In genomic region chr21:33541756-33542639, GRCh38 we compare ENCODE assay signal across 1 cellular context.
TF ChIP-seq lines count a peak whose summit lies in the region.

GART (minus strand) TSS chr21:33542117; CDS start chr21:33539315, 2,802 bp downstream.

TF ChIP-seq in K562, 482 proteins besides CTCF, POLR2A, EP300 and RAD21 (continued from another document and continues in another):
- TF ChIP-seq, protein P1, sequence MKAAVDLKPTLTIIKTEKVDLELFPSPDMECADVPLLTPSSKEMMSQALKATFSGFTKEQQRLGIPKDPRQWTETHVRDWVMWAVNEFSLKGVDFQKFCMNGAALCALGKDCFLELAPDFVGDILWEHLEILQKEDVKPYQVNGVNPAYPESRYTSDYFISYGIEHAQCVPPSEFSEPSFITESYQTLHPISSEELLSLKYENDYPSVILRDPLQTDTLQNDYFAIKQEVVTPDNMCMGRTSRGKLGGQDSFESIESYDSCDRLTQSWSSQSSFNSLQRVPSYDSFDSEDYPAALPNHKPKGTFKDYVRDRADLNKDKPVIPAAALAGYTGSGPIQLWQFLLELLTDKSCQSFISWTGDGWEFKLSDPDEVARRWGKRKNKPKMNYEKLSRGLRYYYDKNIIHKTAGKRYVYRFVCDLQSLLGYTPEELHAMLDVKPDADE (conservative IDR thresholded peaks at IDR 0.05; ENCODE audit: control insufficient read depth, low read depth, low read length): peak; percentile 93
- TF ChIP-seq, protein P2, sequence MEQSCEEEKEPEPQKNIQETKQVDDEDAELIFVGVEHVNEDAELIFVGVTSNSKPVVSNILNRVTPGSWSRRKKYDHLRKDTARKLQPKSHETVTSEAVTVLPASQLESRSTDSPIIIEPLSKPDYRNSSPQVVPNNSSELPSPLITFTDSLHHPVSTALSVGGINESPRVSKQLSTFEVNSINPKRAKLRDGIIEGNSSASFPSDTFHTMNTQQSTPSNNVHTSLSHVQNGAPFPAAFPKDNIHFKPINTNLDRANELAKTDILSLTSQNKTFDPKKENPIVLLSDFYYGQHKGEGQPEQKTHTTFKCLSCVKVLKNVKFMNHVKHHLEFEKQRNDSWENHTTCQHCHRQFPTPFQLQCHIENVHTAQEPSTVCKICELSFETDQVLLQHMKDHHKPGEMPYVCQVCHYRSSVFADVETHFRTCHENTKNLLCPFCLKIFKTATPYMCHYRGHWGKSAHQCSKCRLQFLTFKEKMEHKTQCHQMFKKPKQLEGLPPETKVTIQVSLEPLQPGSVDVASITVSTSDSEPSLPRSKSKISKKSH (CRISPR knock-in tag; IDR thresholded peaks at IDR 0.05): no peak
- TF ChIP-seq CXXC5 (CRISPR knock-in tag; IDR thresholded peaks at IDR 0.05) (peak; percentile 79), U2AF1 (optimal IDR thresholded peaks at IDR 0.05; ENCODE audit: low read depth, low read length) (no peak), ZNF398 (CRISPR knock-in tag; IDR thresholded peaks at IDR 0.05) (no peak), SMARCE1 (IDR thresholded peaks at IDR 0.05) (peak; percentile 41), DPF2 (IDR thresholded peaks at IDR 0.05) (peak; percentile 33; the same call in 1 of the 2 replicates), HNRNPLL (IDR thresholded peaks at IDR 0.05; ENCODE audit: low read depth, low read length, poor library complexity, severe bottlenecking) (peak; percentile 75), HMGN3 (IDR thresholded peaks at IDR 0.05; ENCODE audit: borderline replicate concordance, extremely low read depth, insufficient read length, low read depth, low read length) (peak; percentile 73), PYGO2 (tag; IDR thresholded peaks at IDR 0.05) (no peak), TFE3 (CRISPR knock-in tag; IDR thresholded peaks at IDR 0.05) (peak; percentile 31; the same call in 1 of the 2 replicates), ZNF175 (CRISPR knock-in tag; IDR thresholded peaks at IDR 0.05; ENCODE audit: low read depth) (no peak), ZNF232 (CRISPR knock-in tag; IDR thresholded peaks at IDR 0.05) (no peak), ZC3H8 (IDR thresholded peaks at IDR 0.05) (0 out of 2 replicates have a peak, but pooled peaks have one; percentile 59), ZC3H4 (CRISPR knock-in tag; IDR thresholded peaks at IDR 0.05; ENCODE audit: borderline replicate concordance) (no peak), NONO (IDR thresholded peaks at IDR 0.05; ENCODE audit: low read depth in 2 of 2, low read length in 1 of 2) (peak; percentile 59 to 65; a peak in 2 of 4 replicates), ETV5 (CRISPR knock-in tag; IDR thresholded peaks at IDR 0.05; ENCODE audit: low read depth) (peak; percentile 81; the same call in 1 of the 2 replicates), CREB1 (IDR thresholded peaks at IDR 0.05) (no peak; the same call in 1 of the 2 replicates), CREB1 (CRISPR knock-in tag; IDR thresholded peaks at IDR 0.05) (no peak), SMC3 (conservative IDR thresholded peaks at IDR 0.05; ENCODE audit: insufficient read depth, low read depth, low read length) (no peak), MITF (IDR thresholded peaks at IDR 0.05) (no peak; the same call in 1 of the 2 replicates), ZNF778 (CRISPR knock-in tag; IDR thresholded peaks at IDR 0.05) (no peak), SAP30 (IDR thresholded peaks at IDR 0.05; ENCODE audit: borderline replicate concordance, insufficient read depth, low read depth, low read length, poor library complexity, severe bottlenecking) (peak; percentile 73), MYBL2 (IDR thresholded peaks at IDR 0.05; ENCODE audit: low read depth) (0 out of 2 replicates have a peak, but pooled peaks have one; percentile 14), MYBL2 (CRISPR knock-in tag; IDR thresholded peaks at IDR 0.05; ENCODE audit: borderline replicate concordance) (no peak), HNRNPL (IDR thresholded peaks at IDR 0.05; ENCODE audit: low read depth, low read length) (peak; percentile 29; the same call in 1 of the 2 replicates), KLF13 (tag; IDR thresholded peaks at IDR 0.05; ENCODE audit: borderline replicate concordance, low read depth) (peak; percentile 92), ZNF384 (IDR thresholded peaks at IDR 0.05; ENCODE audit: low read depth, low read length) (0 out of 2 replicates have a peak, but pooled peaks have one; percentile 11), PCBP1 (IDR thresholded peaks at IDR 0.05; ENCODE audit: low read depth, low read length, poor library complexity, severe bottlenecking) (peak; percentile 92), ZNF830 (CRISPR knock-in tag; IDR thresholded peaks at IDR 0.05) (0 out of 2 replicates have a peak, but pooled peaks have one; percentile 46), FOSL1 (tag; conservative IDR thresholded peaks at IDR 0.05) (0 out of 2 replicates have a peak, but pooled peaks have one; percentile 41), NCOA1 (IDR thresholded peaks at IDR 0.05; ENCODE audit: low read depth) (0 out of 2 replicates have a peak, but pooled peaks have one; percentile 14), HSF4 (CRISPR knock-in tag; IDR thresholded peaks at IDR 0.05; ENCODE audit: borderline replicate concordance) (no peak)
- TF ChIP-seq, protein P3, sequence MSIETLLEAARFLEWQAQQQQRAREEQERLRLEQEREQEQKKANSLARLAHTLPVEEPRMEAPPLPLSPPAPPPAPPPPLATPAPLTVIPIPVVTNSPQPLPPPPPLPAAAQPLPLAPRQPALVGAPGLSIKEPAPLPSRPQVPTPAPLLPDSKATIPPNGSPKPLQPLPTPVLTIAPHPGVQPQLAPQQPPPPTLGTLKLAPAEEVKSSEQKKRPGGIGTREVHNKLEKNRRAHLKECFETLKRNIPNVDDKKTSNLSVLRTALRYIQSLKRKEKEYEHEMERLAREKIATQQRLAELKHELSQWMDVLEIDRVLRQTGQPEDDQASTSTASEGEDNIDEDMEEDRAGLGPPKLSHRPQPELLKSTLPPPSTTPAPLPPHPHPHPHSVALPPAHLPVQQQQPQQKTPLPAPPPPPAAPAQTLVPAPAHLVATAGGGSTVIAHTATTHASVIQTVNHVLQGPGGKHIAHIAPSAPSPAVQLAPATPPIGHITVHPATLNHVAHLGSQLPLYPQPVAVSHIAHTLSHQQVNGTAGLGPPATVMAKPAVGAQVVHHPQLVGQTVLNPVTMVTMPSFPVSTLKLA (conservative IDR thresholded peaks at IDR 0.05): peak; percentile 97 to 98
- TF ChIP-seq, protein P4, sequence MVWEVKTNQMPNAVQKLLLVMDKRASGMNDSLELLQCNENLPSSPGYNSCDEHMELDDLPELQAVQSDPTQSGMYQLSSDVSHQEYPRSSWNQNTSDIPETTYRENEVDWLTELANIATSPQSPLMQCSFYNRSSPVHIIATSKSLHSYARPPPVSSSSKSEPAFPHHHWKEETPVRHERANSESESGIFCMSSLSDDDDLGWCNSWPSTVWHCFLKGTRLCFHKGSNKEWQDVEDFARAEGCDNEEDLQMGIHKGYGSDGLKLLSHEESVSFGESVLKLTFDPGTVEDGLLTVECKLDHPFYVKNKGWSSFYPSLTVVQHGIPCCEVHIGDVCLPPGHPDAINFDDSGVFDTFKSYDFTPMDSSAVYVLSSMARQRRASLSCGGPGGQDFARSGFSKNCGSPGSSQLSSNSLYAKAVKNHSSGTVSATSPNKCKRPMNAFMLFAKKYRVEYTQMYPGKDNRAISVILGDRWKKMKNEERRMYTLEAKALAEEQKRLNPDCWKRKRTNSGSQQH (CRISPR knock-in tag; IDR thresholded peaks at IDR 0.05): no peak
- TF ChIP-seq, protein P5, sequence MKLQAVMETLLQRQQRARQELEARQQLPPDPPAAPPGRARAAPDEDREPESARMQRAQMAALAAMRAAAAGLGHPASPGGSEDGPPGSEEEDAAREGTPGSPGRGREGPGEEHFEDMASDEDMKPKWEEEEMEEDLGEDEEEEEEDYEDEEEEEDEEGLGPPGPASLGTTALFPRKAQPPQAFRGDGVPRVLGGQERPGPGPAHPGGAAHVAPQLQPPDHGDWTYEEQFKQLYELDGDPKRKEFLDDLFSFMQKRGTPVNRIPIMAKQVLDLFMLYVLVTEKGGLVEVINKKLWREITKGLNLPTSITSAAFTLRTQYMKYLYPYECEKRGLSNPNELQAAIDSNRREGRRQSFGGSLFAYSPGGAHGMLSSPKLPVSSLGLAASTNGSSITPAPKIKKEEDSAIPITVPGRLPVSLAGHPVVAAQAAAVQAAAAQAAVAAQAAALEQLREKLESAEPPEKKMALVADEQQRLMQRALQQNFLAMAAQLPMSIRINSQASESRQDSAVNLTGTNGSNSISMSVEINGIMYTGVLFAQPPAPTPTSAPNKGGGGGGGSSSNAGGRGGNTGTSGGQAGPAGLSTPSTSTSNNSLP (IDR thresholded peaks at IDR 0.05; ENCODE audit: borderline replicate concordance, low read depth, low read length): peak; percentile 18; the same call in 1 of the 2 replicates
- TF ChIP-seq, protein P6, sequence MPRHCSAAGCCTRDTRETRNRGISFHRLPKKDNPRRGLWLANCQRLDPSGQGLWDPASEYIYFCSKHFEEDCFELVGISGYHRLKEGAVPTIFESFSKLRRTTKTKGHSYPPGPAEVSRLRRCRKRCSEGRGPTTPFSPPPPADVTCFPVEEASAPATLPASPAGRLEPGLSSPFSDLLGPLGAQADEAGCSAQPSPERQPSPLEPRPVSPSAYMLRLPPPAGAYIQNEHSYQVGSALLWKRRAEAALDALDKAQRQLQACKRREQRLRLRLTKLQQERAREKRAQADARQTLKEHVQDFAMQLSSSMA (CRISPR knock-in tag; IDR thresholded peaks at IDR 0.05): 0 out of 2 replicates have a peak, but pooled peaks have one; percentile 46
- TF ChIP-seq, protein P7, sequence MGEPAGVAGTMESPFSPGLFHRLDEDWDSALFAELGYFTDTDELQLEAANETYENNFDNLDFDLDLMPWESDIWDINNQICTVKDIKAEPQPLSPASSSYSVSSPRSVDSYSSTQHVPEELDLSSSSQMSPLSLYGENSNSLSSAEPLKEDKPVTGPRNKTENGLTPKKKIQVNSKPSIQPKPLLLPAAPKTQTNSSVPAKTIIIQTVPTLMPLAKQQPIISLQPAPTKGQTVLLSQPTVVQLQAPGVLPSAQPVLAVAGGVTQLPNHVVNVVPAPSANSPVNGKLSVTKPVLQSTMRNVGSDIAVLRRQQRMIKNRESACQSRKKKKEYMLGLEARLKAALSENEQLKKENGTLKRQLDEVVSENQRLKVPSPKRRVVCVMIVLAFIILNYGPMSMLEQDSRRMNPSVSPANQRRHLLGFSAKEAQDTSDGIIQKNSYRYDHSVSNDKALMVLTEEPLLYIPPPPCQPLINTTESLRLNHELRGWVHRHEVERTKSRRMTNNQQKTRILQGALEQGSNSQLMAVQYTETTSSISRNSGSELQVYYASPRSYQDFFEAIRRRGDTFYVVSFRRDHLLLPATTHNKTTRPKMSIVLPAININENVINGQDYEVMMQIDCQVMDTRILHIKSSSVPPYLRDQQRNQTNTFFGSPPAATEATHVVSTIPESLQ (CRISPR knock-in tag; IDR thresholded peaks at IDR 0.05): peak; percentile 79; the same call in 1 of the 2 replicates
